19 cellular contexts compared by ENCODE assay signal in genomic region chr3:46666471-46666845, GRCh38. TPM values are rescaled to one million over a fixed set of nuclear protein-coding genes. Genes with fewer than 3 reads are reported as not detected.
DNase-seq lines count a peak whose midpoint lies in the region; ATAC-seq, FAIRE-seq and TF ChIP-seq lines count a peak whose summit lies in the region.
"Had no signal": no experiment of that assay in that cellular context is flagged by ENCODE, and none has a peak within 500 bp of the region (broad histone marks: within the 10 kb centered on the region; RNA-seq: fewer than 3 reads in every experiment).

No MANE protein-coding gene starts in this region.

- H3K4me3 ChIP-seq in SK-N-SH (ENCODE audit: low read depth in 2 of 2, low read length in 1 of 2) (no peak overlapping the region), lower lobe of right lung (no peak overlapping the region)
- H3K4me3 ChIP-seq: A549, HAP-1, K562, thoracic aorta had no signal

- DNase-seq in SK-N-SH, result peak; percentile 16
- DNase-seq in frontal cortex (ENCODE audit: low spot score in 2 of 2), result peak; percentile 6 to 7
- peak; percentile 32 for DNase-seq in lower lobe of right lung
- DNase-seq in ureter (ENCODE audit: low spot score), result peak; percentile 34
- no peak for DNase-seq in D341Med (ENCODE audit: low spot score)
- DNase-seq in DMS79 (lab: John Stamatoyannopoulos, UW), result no peak
- DNase-seq: activated CD4-positive, alpha-beta T cell treated with anti-CD3 and anti-CD28 coated beads, Interleukin-2, amount 50 U/mL, for 4 hours; CD8-positive, alpha-beta T cell; EL; NCI-H446; retina; stimulated activated CD8-positive, alpha-beta memory T cell treated with anti-CD3 and anti-CD28 coated beads, Interleukin-4, amount 100 ng/mL, for 48 hours had no signal

- no peaks in the 10 kb centered on the region for H3K79me2 ChIP-seq in SK-N-SH (ENCODE audit: insufficient read depth)

- no peak overlapping the region for H3K4me2 ChIP-seq in SK-N-SH
- H3K4me2 ChIP-seq: A549 had no signal

- no peak overlapping the region for H2AFZ ChIP-seq in SK-N-SH (ENCODE audit: low read depth)

- TF ChIP-seq RAD21 in SK-N-SH (IDR thresholded peaks at IDR 0.05; ENCODE audit: low read length), result no peak

- H3K4me1 ChIP-seq in SK-N-SH (ENCODE audit: control insufficient read depth in 1 of 2, insufficient read depth in 2 of 2, low read depth in 1 of 2, low read length in 1 of 2), result peaks cover 0 to 54% of the 10 kb centered on the region in 2 experiments; a peak in 1 of 4 replicates
- H3K4me1 ChIP-seq in lower lobe of right lung, result peaks cover 9% of the 10 kb centered on the region
- H3K4me1 ChIP-seq: A549, HAP-1 had no signal

- no peak overlapping the region; a peak in 1 of 4 replicates for H3K27ac ChIP-seq in SK-N-SH (ENCODE audit: low read depth in 2 of 2, low read length in 1 of 2)
- H3K27ac ChIP-seq in lower lobe of right lung, result no peak overlapping the region
- H3K27ac ChIP-seq: A549, thoracic aorta had no signal

- H3K9me3 ChIP-seq in SK-N-SH (no peaks in the 10 kb centered on the region), lower lobe of right lung (no peaks in the 10 kb centered on the region)
- H3K9me3 ChIP-seq: A549, HAP-1, thoracic aorta had no signal

- H3K9ac ChIP-seq in SK-N-SH, result no peak overlapping the region

- H3K9me2 ChIP-seq in SK-N-SH, result no peaks in the 10 kb centered on the region

- TF ChIP-seq CTCF in SK-N-SH (IDR thresholded peaks at IDR 0.05) (no peak), lower lobe of right lung (IDR thresholded peaks at IDR 0.05) (no peak)

- CTCF ChIA-PET in SK-N-SH (lab: Yijun Ruan, JAX), result interaction anchor here (1.2 to 5.1 kb wide), 4 partner anchors 178 to 243 kb away, joined by 4 to 54 read pairs (median 5); no protein-coding TSS in a partner anchor

- no peaks in the 10 kb centered on the region for H3K27me3 ChIP-seq in SK-N-SH (ENCODE audit: insufficient read depth)
- no peaks in the 10 kb centered on the region for H3K27me3 ChIP-seq in lower lobe of right lung (ENCODE audit: low read depth)

- no peaks in the 10 kb centered on the region for H4K20me1 ChIP-seq in SK-N-SH (ENCODE audit: insufficient read depth)

- 39% methylated on average over 4 of the region's 7 CpGs for WGBS in SK-N-SH (ENCODE audit: low lambda C conversion rate)

- FAIRE-seq in frontal cortex (lab: Jason Lieb, UNC), result no peak
- FAIRE-seq: A549, K562 had no signal

- H3F3A ChIP-seq in SK-N-SH (replicated peaks; ENCODE audit: insufficient read depth), result no peaks in the 10 kb centered on the region

- POLR2A ChIA-PET in SK-N-SH (lab: Yijun Ruan, JAX), result no interaction called here

- H3K36me3 ChIP-seq in SK-N-SH (replicated peaks in 1 of 2; ENCODE audit: control insufficient read depth in 1 of 2, insufficient read depth in 2 of 2, low read length in 1 of 2), result no peaks in the 10 kb centered on the region
- H3K36me3 ChIP-seq in lower lobe of right lung, result peaks cover 6% of the 10 kb centered on the region
- H3K36me3 ChIP-seq: HAP-1, thoracic aorta had no signal

- TF ChIP-seq EP300 in SK-N-SH (IDR thresholded peaks at IDR 0.05; ENCODE audit: borderline replicate concordance in 1 of 2, low read depth in 1 of 2, low read length in 1 of 2), result no peak

- intact Hi-C loops in lower lobe of right lung (cut with DNase I), result no loop called here

- no peak for ATAC-seq in SK-N-SH treated with all-trans-retinoic acid at 6 μM for 48 hours
- peak; percentile 1 to 8 for ATAC-seq in lower lobe of right lung
- ATAC-seq in GM21737 (IDR thresholded peaks at IDR 0.05; ENCODE audit: unreplicated experiment), result no peak
- ATAC-seq: A549; CD8-positive, alpha-beta T cell; K562; natural killer cell had no signal

TF ChIP-seq in SK-N-SH, 30 proteins besides CTCF, POLR2A, EP300 and RAD21:
- TF ChIP-seq TCF12 (IDR thresholded peaks at IDR 0.05) (no peak), FOXM1 (IDR thresholded peaks at IDR 0.05; ENCODE audit: low read depth) (no peak), NFIC (IDR thresholded peaks at IDR 0.05; ENCODE audit: borderline replicate concordance) (no peak), SIN3A (IDR thresholded peaks at IDR 0.05; ENCODE audit: borderline replicate concordance, low read depth, low read length) (no peak)
- TF ChIP-seq, protein P1, sequence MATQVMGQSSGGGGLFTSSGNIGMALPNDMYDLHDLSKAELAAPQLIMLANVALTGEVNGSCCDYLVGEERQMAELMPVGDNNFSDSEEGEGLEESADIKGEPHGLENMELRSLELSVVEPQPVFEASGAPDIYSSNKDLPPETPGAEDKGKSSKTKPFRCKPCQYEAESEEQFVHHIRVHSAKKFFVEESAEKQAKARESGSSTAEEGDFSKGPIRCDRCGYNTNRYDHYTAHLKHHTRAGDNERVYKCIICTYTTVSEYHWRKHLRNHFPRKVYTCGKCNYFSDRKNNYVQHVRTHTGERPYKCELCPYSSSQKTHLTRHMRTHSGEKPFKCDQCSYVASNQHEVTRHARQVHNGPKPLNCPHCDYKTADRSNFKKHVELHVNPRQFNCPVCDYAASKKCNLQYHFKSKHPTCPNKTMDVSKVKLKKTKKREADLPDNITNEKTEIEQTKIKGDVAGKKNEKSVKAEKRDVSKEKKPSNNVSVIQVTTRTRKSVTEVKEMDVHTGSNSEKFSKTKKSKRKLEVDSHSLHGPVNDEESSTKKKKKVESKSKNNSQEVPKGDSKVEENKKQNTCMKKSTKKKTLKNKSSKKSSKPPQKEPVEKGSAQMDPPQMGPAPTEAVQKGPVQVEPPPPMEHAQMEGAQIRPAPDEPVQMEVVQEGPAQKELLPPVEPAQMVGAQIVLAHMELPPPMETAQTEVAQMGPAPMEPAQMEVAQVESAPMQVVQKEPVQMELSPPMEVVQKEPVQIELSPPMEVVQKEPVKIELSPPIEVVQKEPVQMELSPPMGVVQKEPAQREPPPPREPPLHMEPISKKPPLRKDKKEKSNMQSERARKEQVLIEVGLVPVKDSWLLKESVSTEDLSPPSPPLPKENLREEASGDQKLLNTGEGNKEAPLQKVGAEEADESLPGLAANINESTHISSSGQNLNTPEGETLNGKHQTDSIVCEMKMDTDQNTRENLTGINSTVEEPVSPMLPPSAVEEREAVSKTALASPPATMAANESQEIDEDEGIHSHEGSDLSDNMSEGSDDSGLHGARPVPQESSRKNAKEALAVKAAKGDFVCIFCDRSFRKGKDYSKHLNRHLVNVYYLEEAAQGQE (IDR thresholded peaks at IDR 0.05; ENCODE audit: low read depth, low read length), result no peak

TF ChIP-seq in SK-N-SH treated with all-trans-retinoic acid at 6 μM for 48 hours, 23 proteins besides CTCF, POLR2A, EP300 and RAD21 (continues in another document):
- no peak for TF ChIP-seq BACH2 (CRISPR knock-in tag; IDR thresholded peaks at IDR 0.05; ENCODE audit: borderline replicate concordance)
- no peak for TF ChIP-seq TCF4 (CRISPR knock-in tag; IDR thresholded peaks at IDR 0.05; ENCODE audit: borderline replicate concordance)
- no peak for TF ChIP-seq ISL1 (CRISPR knock-in tag; IDR thresholded peaks at IDR 0.05)
- TF ChIP-seq GLIS3 (CRISPR knock-in tag; IDR thresholded peaks at IDR 0.05), result no peak
- TF ChIP-seq PPARA (CRISPR knock-in tag; IDR thresholded peaks at IDR 0.05; ENCODE audit: borderline replicate concordance), result no peak
- TF ChIP-seq, protein P2, sequence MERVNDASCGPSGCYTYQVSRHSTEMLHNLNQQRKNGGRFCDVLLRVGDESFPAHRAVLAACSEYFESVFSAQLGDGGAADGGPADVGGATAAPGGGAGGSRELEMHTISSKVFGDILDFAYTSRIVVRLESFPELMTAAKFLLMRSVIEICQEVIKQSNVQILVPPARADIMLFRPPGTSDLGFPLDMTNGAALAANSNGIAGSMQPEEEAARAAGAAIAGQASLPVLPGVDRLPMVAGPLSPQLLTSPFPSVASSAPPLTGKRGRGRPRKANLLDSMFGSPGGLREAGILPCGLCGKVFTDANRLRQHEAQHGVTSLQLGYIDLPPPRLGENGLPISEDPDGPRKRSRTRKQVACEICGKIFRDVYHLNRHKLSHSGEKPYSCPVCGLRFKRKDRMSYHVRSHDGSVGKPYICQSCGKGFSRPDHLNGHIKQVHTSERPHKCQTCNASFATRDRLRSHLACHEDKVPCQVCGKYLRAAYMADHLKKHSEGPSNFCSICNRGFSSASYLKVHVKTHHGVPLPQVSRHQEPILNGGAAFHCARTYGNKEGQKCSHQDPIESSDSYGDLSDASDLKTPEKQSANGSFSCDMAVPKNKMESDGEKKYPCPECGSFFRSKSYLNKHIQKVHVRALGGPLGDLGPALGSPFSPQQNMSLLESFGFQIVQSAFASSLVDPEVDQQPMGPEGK (CRISPR knock-in tag; IDR thresholded peaks at IDR 0.05; ENCODE audit: borderline replicate concordance), result no peak
- TF ChIP-seq ZNF8 (CRISPR knock-in tag; IDR thresholded peaks at IDR 0.05), result no peak

RNA-seq across cellular contexts. Expression of gene ALS2CL, which starts 27.0 kb away (rescaled TPM):
- polyA plus RNA-seq in SK-N-SH (2012; rRNA removed), result 0.18 and 0.58 TPM in 2 replicates
- 0.03 and 0.10 TPM in 2 replicates for polyA plus RNA-seq in SK-N-SH (2012; cell fraction: cytosol; rRNA removed)
- polyA plus RNA-seq in SK-N-SH (2012; cell fraction: nucleus; rRNA removed), result 1.2 and 1.5 TPM in 2 replicates
- total RNA-seq in frontal cortex (1.2 TPM), lower lobe of right lung (59.7 TPM), ureter (64.5 TPM)

RNA-seq across cellular contexts. Expression of gene TMIE, which starts 34.7 kb away (rescaled TPM):
- polyA plus RNA-seq in SK-N-SH (2012; rRNA removed), result 0.03 and 0.10 TPM in 2 replicates
- polyA plus RNA-seq in SK-N-SH (2012; cell fraction: cytosol; rRNA removed), result 0.05 TPM in 2 replicates
- polyA plus RNA-seq in SK-N-SH (2012; cell fraction: nucleus; rRNA removed), result 0.04 and 0.06 TPM in 2 replicates
- total RNA-seq in frontal cortex (1.2 TPM), lower lobe of right lung (1.0 TPM), ureter (1.0 TPM)
- total RNA-seq: K562, natural killer cell, thoracic aorta had no signal
- polyA plus RNA-seq: K562 had no signal

RNA-seq across cellular contexts. Expression of gene PRSS50, which starts 51.2 kb away (rescaled TPM):
- not detected in 2 replicates for polyA plus RNA-seq in SK-N-SH (2012; rRNA removed)
- 0.01 TPM in 1 of 2 replicates, not detected in the other for polyA plus RNA-seq in SK-N-SH (2012; cell fraction: cytosol; rRNA removed)
- 0.18 and 0.32 TPM in 2 replicates for polyA plus RNA-seq in SK-N-SH (2012; cell fraction: nucleus; rRNA removed)
- total RNA-seq in frontal cortex (not detected), lower lobe of right lung (0.41 TPM), ureter (1.6 TPM)
- total RNA-seq: CD8-positive, alpha-beta T cell; K562 had no signal
- polyA plus RNA-seq: A549 had no signal

RNA-seq across cellular contexts. Expression of gene FAM240A, which starts 54.1 kb away (rescaled TPM):
- polyA plus RNA-seq in SK-N-SH (2012; rRNA removed), result not detected in 2 replicates
- not detected in 2 replicates for polyA plus RNA-seq in SK-N-SH (2012; cell fraction: cytosol; rRNA removed)
- not detected in 2 replicates for polyA plus RNA-seq in SK-N-SH (2012; cell fraction: nucleus; rRNA removed)
- not detected for total RNA-seq in frontal cortex
- total RNA-seq in lower lobe of right lung, result not detected
- total RNA-seq in ureter, result not detected
- total RNA-seq: CD8-positive, alpha-beta T cell; K562; natural killer cell; thoracic aorta had no signal
- polyA plus RNA-seq: A549, K562 had no signal

Comparison
In these comparisons a context has a peak if more than half of its experiments do, and no peak if none do; other contexts are left out.
1. DNase-seq: peak in SK-N-SH (single experiment), frontal cortex (2 of 2), lower lobe of right lung (single experiment) and ureter (single experiment); none in D341Med (single experiment) and DMS79 (single experiment).
2. ATAC-seq: peak in lower lobe of right lung (2 of 2); none in SK-N-SH treated with all-trans-retinoic acid at 6 μM for 48 hours (single experiment) and GM21737 (single experiment).
3. RNA of gene ALS2CL, which starts 27.0 kb away (total RNA-seq): 64.5 TPM in ureter (single experiment) and 59.7 TPM in lower lobe of right lung (single experiment); 1.2 TPM in frontal cortex (single experiment); every median in the first group is over 10 times any median in the second.